In the genomic region with DNA sequence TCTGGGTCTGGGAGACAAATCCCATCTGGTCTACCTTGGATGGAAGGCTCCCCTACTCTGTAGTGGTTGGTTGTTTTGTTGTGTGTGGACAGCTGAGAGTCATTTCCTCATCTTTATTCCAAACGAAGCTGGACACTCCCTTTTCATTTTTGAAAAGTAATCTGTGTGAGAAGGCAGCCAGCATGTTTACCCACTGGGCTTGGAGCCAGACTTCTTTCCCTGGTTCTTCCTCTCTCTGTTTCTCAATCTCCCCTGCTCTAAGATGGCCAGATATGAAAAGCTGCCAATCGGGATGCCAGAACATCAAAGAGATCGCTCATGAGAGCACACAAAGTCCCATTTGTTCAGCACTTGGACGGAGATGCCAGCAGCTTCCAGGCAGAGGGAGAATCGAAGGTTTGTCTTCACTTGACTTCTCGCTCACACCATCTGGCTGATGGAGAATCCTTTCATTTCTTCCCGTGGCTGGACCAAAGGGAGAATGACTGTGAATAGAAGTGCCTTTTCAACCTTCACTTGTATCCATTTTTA, we compare ENCODE assay signal across 9 cellular contexts.
DNase-seq lines count a peak whose midpoint lies in the region; ATAC-seq lines count a peak whose summit lies in the region.
"Had no signal": no experiment of that assay in that cellular context is flagged by ENCODE, and none has a peak within 500 bp of the region (broad histone marks: within the 10 kb centered on the region; RNA-seq: fewer than 3 reads in every experiment).

No MANE protein-coding gene starts in this region.

- H3K4me1 ChIP-seq in subcutaneous abdominal adipose tissue (ENCODE audit: control insufficient read depth in 5 of 5, insufficient read depth in 5 of 5, low read length in 5 of 5), result peaks cover 0 to 14% (median 8%) of the 10 kb centered on the region in 5 donors

- H3K9ac ChIP-seq in subcutaneous abdominal adipose tissue (ENCODE audit: low read length in 5 of 5), result peak overlapping the region in 1 of 5 donors; percentile 18

- H3K36me3 ChIP-seq in subcutaneous abdominal adipose tissue (ENCODE audit: control insufficient read depth in 5 of 5, insufficient read depth in 5 of 5, low read length in 5 of 5), result no peaks in the 10 kb centered on the region
- H3K36me3 ChIP-seq: BLaER1 treated with 17β-estradiol and CSF1 and Interleukin-3, amounts not matched to agents 10 nM and 100 nM had no signal

- ATAC-seq in HG03025 (IDR thresholded peaks at IDR 0.05; ENCODE audit: low FRiP score, unreplicated experiment), result no peak

- peak overlapping the region; percentile 66 for H3K27ac ChIP-seq in subcutaneous abdominal adipose tissue (ENCODE audit: low read depth, low read length)

- H3K27me3 ChIP-seq in subcutaneous abdominal adipose tissue (ENCODE audit: control insufficient read depth in 5 of 5, insufficient read depth in 4 of 5, low read length in 5 of 5), result no peaks in the 10 kb centered on the region
- H3K27me3 ChIP-seq: BLaER1 treated with 17β-estradiol and CSF1 and Interleukin-3, amounts not matched to agents 10 nM and 100 nM had no signal

- H3K9me3 ChIP-seq in subcutaneous abdominal adipose tissue (ENCODE audit: control insufficient read depth in 5 of 5, low read length in 5 of 5), result no peaks in the 10 kb centered on the region

- DNase-seq in NCI-H2171 treated with DMSO at 0.1 percent for 48 hours (lab: John Stamatoyannopoulos, UW), result peak; percentile 13
- no peak for DNase-seq in NCI-H2171 (lab: John Stamatoyannopoulos, UW)
- peak in 53 of 56 donors; percentile 2 to 88 (median 58) for DNase-seq in amygdala (lab: John Stamatoyannopoulos, UW)
- peak in 45 of 51 donors; percentile 2 to 86 (median 50) for DNase-seq in hypothalamus (lab: John Stamatoyannopoulos, UW)
- no peak for DNase-seq in NOMO-1 treated with dmso at 0.1 percent for 144 hours (lab: John Stamatoyannopoulos, UW; ENCODE audit: unreplicated experiment)
- DNase-seq in NCI-H187 (lab: John Stamatoyannopoulos, UW), result no peak

- peak overlapping the region in 4 of 5 donors; percentile 54 to 67 (median 64) for H3K4me3 ChIP-seq in subcutaneous abdominal adipose tissue (ENCODE audit: low read depth in 1 of 5, low read length in 5 of 5)

Comparison
In these comparisons a context has a peak if more than half of its experiments do, and no peak if none do; other contexts are left out.
1. DNase-seq: peak in NCI-H2171 treated with DMSO at 0.1 percent for 48 hours (single experiment), amygdala (53 of 56) and hypothalamus (45 of 51); none in NCI-H2171 (single experiment), NOMO-1 treated with dmso at 0.1 percent for 144 hours (single experiment) and NCI-H187 (0 of 2).